9 cellular contexts compared by ENCODE assay signal in the genomic region with DNA sequence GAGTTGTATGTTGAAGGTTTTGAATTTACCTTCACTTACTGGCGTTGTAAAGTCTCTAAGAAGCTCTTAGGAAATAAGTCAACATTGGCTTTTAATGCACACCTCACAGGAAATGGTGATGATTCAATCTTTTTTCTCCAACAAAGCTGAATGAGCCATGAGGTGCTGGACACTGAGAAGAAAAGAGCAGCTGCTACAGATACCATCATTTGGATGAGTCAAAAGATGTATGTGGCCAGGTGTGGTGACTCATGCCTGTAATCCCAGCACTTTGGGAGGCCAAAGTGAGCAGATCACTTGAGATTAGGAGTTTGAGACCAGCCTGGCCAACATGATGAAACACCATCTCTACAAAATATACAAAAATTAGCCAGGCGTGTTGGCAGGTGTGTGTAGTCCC. TPM values are rescaled to one million over a fixed set of nuclear protein-coding genes. Genes with fewer than 3 reads are reported as not detected.
DNase-seq lines count a peak whose midpoint lies in the region; ATAC-seq, FAIRE-seq and TF ChIP-seq lines count a peak whose summit lies in the region.
"Had no signal": no experiment of that assay in that cellular context is flagged by ENCODE, and none has a peak within 500 bp of the region (broad histone marks: within the 10 kb centered on the region; RNA-seq: fewer than 3 reads in every experiment).

No MANE protein-coding gene starts in this region.

- H3K23ac ChIP-seq in trophoblast cell (ENCODE audit: low read length), result no peak overlapping the region

- no peak overlapping the region for H3K4ac ChIP-seq in trophoblast cell (ENCODE audit: low read depth, low read length)

- H2BK12ac ChIP-seq in trophoblast cell (ENCODE audit: low read length), result no peak overlapping the region

- BruUV-seq in OCI-LY7 (replicated peaks; lab: Mats Ljungman, UMichigan), result no TSS peak

- peaks cover 5% of the 10 kb centered on the region for H3K27me3 Mint-ChIP-seq in activated CD4-positive, alpha-beta memory T cell treated with anti-CD3 and anti-CD28 coated beads for 36 hours

- H3K27ac ChIP-seq in trophoblast cell (ENCODE audit: low read depth, low read length), result no peak overlapping the region
- no peak overlapping the region for H3K27ac ChIP-seq in OCI-LY7 (ENCODE audit: low read depth, low read length, poor library complexity, severe bottlenecking)
- H3K27ac ChIP-seq: 22Rv1 had no signal

- H3K4me3 Mint-ChIP-seq in activated CD4-positive, alpha-beta memory T cell treated with anti-CD3 and anti-CD28 coated beads for 36 hours, result peak overlapping the region; percentile 30

- no peak overlapping the region for H2BK5ac ChIP-seq in trophoblast cell (ENCODE audit: low read depth, low read length, poor library complexity)

- TF ChIP-seq CTCF in OCI-LY7 (conservative IDR thresholded peaks at IDR 0.05; ENCODE audit: low read length), result no peak

- no peak for TF ChIP-seq POLR2A in GM12892 (IDR thresholded peaks at IDR 0.05; ENCODE audit: low read depth, low read length)

- H4K91ac ChIP-seq in trophoblast cell (ENCODE audit: low read depth, low read length), result no peak overlapping the region

- no peaks in the 10 kb centered on the region for H3K36me3 ChIP-seq in trophoblast cell (ENCODE audit: control insufficient read depth in 1 of 2, insufficient read depth in 2 of 2, low read length in 2 of 2)
- H3K36me3 ChIP-seq in OCI-LY7 (ENCODE audit: insufficient read depth, low read length), result no peaks in the 10 kb centered on the region

- no peak overlapping the region for H3K14ac ChIP-seq in trophoblast cell (ENCODE audit: low read length)

- no peak overlapping the region for H3K4me3 ChIP-seq in trophoblast cell (ENCODE audit: low read depth, low read length)
- H3K4me3 ChIP-seq in OCI-LY7 (ENCODE audit: low read depth, low read length, poor library complexity, severe bottlenecking), result no peak overlapping the region

- H3K4me1 ChIP-seq in trophoblast cell (ENCODE audit: control insufficient read depth in 1 of 2, insufficient read depth in 2 of 2, low read length in 2 of 2) (no peaks in the 10 kb centered on the region), OCI-LY7 (ENCODE audit: insufficient read depth, low read length, poor library complexity, severe bottlenecking) (no peaks in the 10 kb centered on the region)

- H3K4me2 ChIP-seq in trophoblast cell (ENCODE audit: low read length) (no peak overlapping the region), OCI-LY7 (ENCODE audit: low read length) (no peak overlapping the region)

- H3K27ac Mint-ChIP-seq in activated CD4-positive, alpha-beta memory T cell treated with anti-CD3 and anti-CD28 coated beads for 36 hours, result peak overlapping the region; percentile 73

- H4K20me1 ChIP-seq in OCI-LY7 (ENCODE audit: insufficient read depth, low read length), result no peaks in the 10 kb centered on the region

- no peak overlapping the region for H2BK120ac ChIP-seq in trophoblast cell (ENCODE audit: insufficient read depth, low read length, poor library complexity)

- H3K9me3 ChIP-seq in trophoblast cell (ENCODE audit: insufficient read depth, low read depth, low read length), result no peaks in the 10 kb centered on the region
- no peaks in the 10 kb centered on the region for H3K9me3 ChIP-seq in OCI-LY7 (ENCODE audit: low read length)

- H3K79me1 ChIP-seq in trophoblast cell (ENCODE audit: low read length), result no peaks in the 10 kb centered on the region

- no peak overlapping the region for H4K8ac ChIP-seq in trophoblast cell (ENCODE audit: low read depth, low read length)

- no peak for FAIRE-seq in GM12892 (lab: Jason Lieb, UNC)

- POLR2A ChIA-PET in activated CD4-positive, alpha-beta memory T cell treated with anti-CD3 and anti-CD28 coated beads for 36 hours (lab: Charles Lee), result interaction anchor here (0.6 to 2.5 kb wide), 9 partner anchors 9 to 1273 kb away, joined by 3 to 22 read pairs (median 6); no protein-coding TSS in a partner anchor
- POLR2A ChIA-PET in OCI-LY7 (lab: Charles Lee), result interaction anchor here (0.7 kb wide), 2 partner anchors 10 to 1092 kb away, joined by 3 read pairs; no protein-coding TSS in a partner anchor

- H3K4me1 Mint-ChIP-seq in activated CD4-positive, alpha-beta memory T cell treated with anti-CD3 and anti-CD28 coated beads for 36 hours (ENCODE audit: low read depth), result peaks cover 56% of the 10 kb centered on the region

- H3K9ac ChIP-seq in trophoblast cell (ENCODE audit: low read length), result no peak overlapping the region

- no peaks in the 10 kb centered on the region for H3K9me2 ChIP-seq in OCI-LY7 (ENCODE audit: insufficient read depth, low read length)

- H3K79me2 ChIP-seq in trophoblast cell (ENCODE audit: control insufficient read depth, insufficient read depth, low read length, poor library complexity), result no peaks in the 10 kb centered on the region
- no peaks in the 10 kb centered on the region for H3K79me2 ChIP-seq in OCI-LY7 (ENCODE audit: insufficient read depth, low read depth, low read length)

- no peak overlapping the region for H4K12ac ChIP-seq in trophoblast cell (ENCODE audit: low read depth, low read length)

- CTCF ChIA-PET in activated CD4-positive, alpha-beta memory T cell treated with anti-CD3 and anti-CD28 coated beads for 36 hours (lab: Charles Lee), result interaction anchor here (1.3 to 3.8 kb wide), 4 partner anchors 7 to 50 kb away, joined by 3 to 38 read pairs (median 5); no protein-coding TSS in a partner anchor
- CTCF ChIA-PET in OCI-LY7 (lab: Charles Lee; ENCODE audit: unreplicated experiment), result no interaction called here

- no peaks in the 10 kb centered on the region for H3K27me3 ChIP-seq in trophoblast cell (ENCODE audit: insufficient read depth, low read length)

- DNase-seq in DMS153 (lab: John Stamatoyannopoulos, UW) (peak; percentile 19), DMS153 treated with DMSO at 0.1 percent for 48 hours (lab: John Stamatoyannopoulos, UW; ENCODE audit: unreplicated experiment) (no peak), trophoblast cell (peak; percentile 87 to 92), NCI-H524 treated with DMSO at 0.1 percent for 48 hours (lab: John Stamatoyannopoulos, UW) (no peak), OCI-LY7 (ENCODE audit: low spot score) (no peak), GM12892 (ENCODE audit: insufficient read length) (no peak)
- DNase-seq in activated CD4-positive, alpha-beta memory T cell treated with anti-CD3 and anti-CD28 coated beads for 36 hours, result peak; percentile 78

- peaks cover 5% of the 10 kb centered on the region for H3K9me3 Mint-ChIP-seq in activated CD4-positive, alpha-beta memory T cell treated with anti-CD3 and anti-CD28 coated beads for 36 hours

- no peak overlapping the region for H3K18ac ChIP-seq in trophoblast cell (ENCODE audit: low read length)

- H2AK5ac ChIP-seq in trophoblast cell (ENCODE audit: low read length), result no peak overlapping the region

- H2AFZ ChIP-seq in trophoblast cell (ENCODE audit: insufficient read depth, low read length, poor library complexity) (no peak overlapping the region), OCI-LY7 (ENCODE audit: low read length) (no peak overlapping the region)

- peak; percentile 45 for ATAC-seq in HG03045 (IDR thresholded peaks at IDR 0.05; ENCODE audit: unreplicated experiment)

- no CpG with 5 or more reads among the region's 2 CpGs for WGBS in trophoblast cell (ENCODE audit: extremely low coverage, insufficient coverage, insufficient read length)

- peaks cover 8% of the 10 kb centered on the region for H3K36me3 Mint-ChIP-seq in activated CD4-positive, alpha-beta memory T cell treated with anti-CD3 and anti-CD28 coated beads for 36 hours

- intact Hi-C loops in activated CD4-positive, alpha-beta memory T cell treated with anti-CD3 and anti-CD28 coated beads for 36 hours (cut with micrococcal nuclease), result loop anchor here (1.0 kb wide), 2 partner anchors 9 to 28 kb away; no protein-coding TSS in a partner anchor
- intact Hi-C loops in OCI-LY7 (cut with micrococcal nuclease; ENCODE audit: unreplicated experiment), result no loop called here

RNA-seq across cellular contexts. Expression of a gene that starts 3.3 kb away (rescaled TPM):
- total RNA-seq in activated CD4-positive, alpha-beta memory T cell treated with anti-CD3 and anti-CD28 coated beads for 36 hours, result 10 to 100 TPM; 16.8 to 17.7 TPM
- not detected in 2 replicates for polyA plus RNA-seq in trophoblast cell (2013)
- total RNA-seq in OCI-LY7 (2014; rRNA removed; shearing (Covaris generic)), result not detected in 2 replicates
- 0.13 and 0.23 TPM in 2 replicates for total RNA-seq in OCI-LY7 (2022)
- polyA plus RNA-seq in GM12892 (2012; ENCODE audit: missing spikeins), result 1.1 TPM

RNA-seq across cellular contexts. Expression of a gene that starts 28.2 kb away (rescaled TPM):
- 1 to 10 TPM in 1 of 2 experiments, under 1 TPM in 1; 0.70 to 1.2 TPM for total RNA-seq in activated CD4-positive, alpha-beta memory T cell treated with anti-CD3 and anti-CD28 coated beads for 36 hours
- polyA plus RNA-seq in trophoblast cell (2013), result not detected in 2 replicates
- total RNA-seq in OCI-LY7 (2014; rRNA removed; shearing (Covaris generic)), result not detected in 2 replicates
- total RNA-seq in OCI-LY7 (2022), result not detected in 2 replicates
- polyA plus RNA-seq in GM12892 (2012; ENCODE audit: missing spikeins), result not detected

Comparison
In these comparisons a context has a peak if more than half of its experiments do, and no peak if none do; other contexts are left out.
1. DNase-seq: peak in DMS153 (single experiment), activated CD4-positive, alpha-beta memory T cell treated with anti-CD3 and anti-CD28 coated beads for 36 hours (single experiment) and trophoblast cell (2 of 2); none in DMS153 treated with DMSO at 0.1 percent for 48 hours (single experiment), NCI-H524 treated with DMSO at 0.1 percent for 48 hours (single experiment), OCI-LY7 (single experiment) and GM12892 (single experiment).
2. RNA of a gene that starts 3.3 kb away (total RNA-seq): 16.8 to 17.7 TPM in activated CD4-positive, alpha-beta memory T cell treated with anti-CD3 and anti-CD28 coated beads for 36 hours; 0.13 to 0.23 TPM in OCI-LY7; every median in the first group is over 10 times any median in the second.